19 cellular contexts compared by ENCODE assay signal in the genomic region with DNA sequence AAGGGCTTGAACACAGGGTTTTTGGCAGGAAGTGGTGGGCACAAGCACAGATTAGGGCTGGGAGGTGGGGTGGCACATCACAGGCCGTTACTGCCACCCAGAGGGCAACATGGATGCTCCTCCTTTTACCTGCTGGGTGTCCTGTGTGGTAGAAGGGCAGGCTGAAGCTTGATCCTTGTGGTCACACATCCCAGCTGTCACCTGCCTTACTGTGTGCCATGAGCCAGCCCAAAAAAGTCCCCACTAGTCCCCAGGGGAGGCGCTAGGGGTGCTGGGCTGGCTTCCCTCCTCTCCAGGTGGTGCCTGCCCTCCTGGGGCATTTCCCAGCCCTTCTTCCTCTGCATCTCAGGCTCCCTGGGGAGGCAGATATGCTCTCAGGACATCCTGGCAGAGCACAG. TPM values are rescaled to one million over a fixed set of nuclear protein-coding genes. Genes with fewer than 3 reads are reported as not detected.
DNase-seq lines count a peak whose midpoint lies in the region; ATAC-seq, FAIRE-seq and TF ChIP-seq lines count a peak whose summit lies in the region.
"Had no signal": no experiment of that assay in that cellular context is flagged by ENCODE, and none has a peak within 500 bp of the region (broad histone marks: within the 10 kb centered on the region; RNA-seq: fewer than 3 reads in every experiment).

No MANE protein-coding gene starts in this region.

- no peak overlapping the region for H3K4me3 ChIP-seq in A549
- no peak overlapping the region for H3K4me3 ChIP-seq in WERI-Rb-1 (ENCODE audit: low read depth, low read length)
- H3K4me3 ChIP-seq: K562 had no signal

- H3K27ac ChIP-seq in A549 (no peak overlapping the region), WERI-Rb-1 (no peak overlapping the region)
- H3K27ac ChIP-seq: brain microvascular endothelial cell had no signal

- H3K27me3 ChIP-seq in WERI-Rb-1 (ENCODE audit: insufficient read depth, low read depth, severe bottlenecking): no peaks in the 10 kb centered on the region
- H3K27me3 ChIP-seq: brain microvascular endothelial cell had no signal

- no peaks in the 10 kb centered on the region for H3K36me3 Mint-ChIP-seq in activated T-helper 17 cell treated with anti-CD3 and anti-CD28 coated beads, Interleukin-2, amount 50 U/mL, for 72 hours (ENCODE audit: low read depth)

- ATAC-seq in A549 (no peak), GM19463 (IDR thresholded peaks at IDR 0.05; ENCODE audit: unreplicated experiment) (peak; percentile 54), GM21360 (IDR thresholded peaks at IDR 0.05; ENCODE audit: unreplicated experiment) (no peak)
- no peak for ATAC-seq in activated T-helper 17 cell treated with anti-CD3 and anti-CD28 coated beads, Interleukin-2, amount 50 U/mL, for 72 hours (replicated peaks)
- ATAC-seq: K562 had no signal

- WGBS in A549 (ENCODE audit: missing lambda C conversion rate): no CpG with 5 or more reads among the region's 2 CpGs

- no peaks in the 10 kb centered on the region for H3K4me1 ChIP-seq in A549

- TF ChIP-seq RAD21 in A549 (conservative IDR thresholded peaks at IDR 0.05 in 1 of 2, IDR thresholded peaks at IDR 0.05 in 1 of 2): peak; percentile 22 to 27; a peak in 1 of 5 replicates

- TF ChIP-seq CTCF in A549 (IDR thresholded peaks at IDR 0.05) (no peak), WERI-Rb-1 (IDR thresholded peaks at IDR 0.05; ENCODE audit: low read depth, low read length) (0 out of 2 replicates have a peak, but pooled peaks have one; percentile 8)

- POLR2A ChIA-PET in A549 (lab: Yijun Ruan, JAX): no interaction called here

- no peaks in the 10 kb centered on the region for H3K36me3 ChIP-seq in WERI-Rb-1
- H3K36me3 ChIP-seq: brain microvascular endothelial cell had no signal

- no peaks in the 10 kb centered on the region for H3K9me3 ChIP-seq in A549
- no peaks in the 10 kb centered on the region for H3K9me3 ChIP-seq in WERI-Rb-1 (ENCODE audit: severe bottlenecking)

- no peaks in the 10 kb centered on the region for H3K9me3 Mint-ChIP-seq in activated T-helper 17 cell treated with anti-CD3 and anti-CD28 coated beads, Interleukin-2, amount 50 U/mL, for 72 hours
- H3K9me3 Mint-ChIP-seq: activated T-helper 1 cell treated with anti-CD3 and anti-CD28 coated beads, Interleukin-12 subunit alpha, Interleukin-12 subunit beta, Interleukin-2, Interleukin-4 antibody, amounts not matched to agents 30 ng/mL and 10 ng/mL and 1 ng/mL, durations not matched to agents 14 hours and 24 hours and 36 hours; T-helper 1 cell treated with Interleukin-12 subunit alpha and Interleukin-12 subunit beta and Interleukin-4 antibody, amounts not matched to agents 30 μg/mL and 1 μg/mL, for 36 hours had no signal

- no peak for TF ChIP-seq POLR2A in A549 (IDR thresholded peaks at IDR 0.05; ENCODE audit: low read length)

- TF ChIP-seq EP300 in A549 (IDR thresholded peaks at IDR 0.05): no peak

- no peak overlapping the region for H3K27ac Mint-ChIP-seq in activated T-helper 17 cell treated with anti-CD3 and anti-CD28 coated beads, Interleukin-2, amount 50 U/mL, for 72 hours
- H3K27ac Mint-ChIP-seq: activated T-helper 1 cell treated with anti-CD3 and anti-CD28 coated beads, Interleukin-12 subunit alpha, Interleukin-12 subunit beta, Interleukin-2, Interleukin-4 antibody, amounts not matched to agents 30 ng/mL and 10 ng/mL and 1 ng/mL, durations not matched to agents 14 hours and 24 hours and 36 hours; T-helper 1 cell treated with Interleukin-12 subunit alpha and Interleukin-12 subunit beta and Interleukin-4 antibody, amounts not matched to agents 30 μg/mL and 1 μg/mL, for 36 hours had no signal

- no peaks in the 10 kb centered on the region for H3K27me3 Mint-ChIP-seq in activated T-helper 17 cell treated with anti-CD3 and anti-CD28 coated beads, Interleukin-2, amount 50 U/mL, for 72 hours

- no peaks in the 10 kb centered on the region for H3K4me1 Mint-ChIP-seq in activated T-helper 17 cell treated with anti-CD3 and anti-CD28 coated beads, Interleukin-2, amount 50 U/mL, for 72 hours

- CTCF ChIA-PET in A549 (lab: Yijun Ruan, JAX): interaction anchor here (0.8 to 11.8 kb wide), 22 partner anchors 9 to 431 kb away, joined by 3 to 154 read pairs (median 5); partner anchors contain the start of gene NPPC

- no peak overlapping the region for H3K4me2 ChIP-seq in A549

- peak; percentile 21 for DNase-seq in DMS 273 (lab: John Stamatoyannopoulos, UW; ENCODE audit: unreplicated experiment)
- no peak for DNase-seq in DMS 273 treated with DMSO at 0.1 percent for 48 hours (lab: John Stamatoyannopoulos, UW)
- DNase-seq in A549 (ENCODE audit: low read depth in 1 of 2, low spot score in 1 of 2): no peak
- DNase-seq in WERI-Rb-1: no peak
- no peak for DNase-seq in DMS53 treated with DMSO at 0.1 percent for 48 hours (lab: John Stamatoyannopoulos, UW; ENCODE audit: unreplicated experiment)
- DNase-seq: activated CD4-positive, alpha-beta T cell treated with anti-CD3 and anti-CD28 coated beads for 1 hour; brain microvascular endothelial cell; effector CD8-positive, alpha-beta T cell; foreskin fibroblast; NCI-H1417; NCI-H526; occipital lobe had no signal

- no peak overlapping the region for H3K4me3 Mint-ChIP-seq in activated T-helper 17 cell treated with anti-CD3 and anti-CD28 coated beads, Interleukin-2, amount 50 U/mL, for 72 hours
- H3K4me3 Mint-ChIP-seq: activated T-helper 1 cell treated with anti-CD3 and anti-CD28 coated beads, Interleukin-12 subunit alpha, Interleukin-12 subunit beta, Interleukin-2, Interleukin-4 antibody, amounts not matched to agents 30 ng/mL and 10 ng/mL and 1 ng/mL, durations not matched to agents 14 hours and 24 hours and 36 hours; T-helper 1 cell treated with Interleukin-12 subunit alpha and Interleukin-12 subunit beta and Interleukin-4 antibody, amounts not matched to agents 30 μg/mL and 1 μg/mL, for 36 hours had no signal

- no peak for FAIRE-seq in A549 (lab: Jason Lieb, UNC)
- FAIRE-seq: K562 had no signal

TF ChIP-seq in A549, 52 proteins besides CTCF, POLR2A, EP300 and RAD21:
- TF ChIP-seq, protein P1, sequence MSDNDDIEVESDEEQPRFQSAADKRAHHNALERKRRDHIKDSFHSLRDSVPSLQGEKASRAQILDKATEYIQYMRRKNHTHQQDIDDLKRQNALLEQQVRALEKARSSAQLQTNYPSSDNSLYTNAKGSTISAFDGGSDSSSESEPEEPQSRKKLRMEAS (IDR thresholded peaks at IDR 0.05): no peak
- no peak for TF ChIP-seq EHMT2 (IDR thresholded peaks at IDR 0.05; ENCODE audit: low read depth)
- no peak for TF ChIP-seq JUN (IDR thresholded peaks at IDR 0.05)
- no peak for TF ChIP-seq PHF8 (IDR thresholded peaks at IDR 0.05; ENCODE audit: borderline replicate concordance, low read depth)
- TF ChIP-seq FOXS1 (CRISPR knock-in tag; IDR thresholded peaks at IDR 0.05): no peak
- no peak for TF ChIP-seq CBX8 (IDR thresholded peaks at IDR 0.05)
- TF ChIP-seq HOXB5 (CRISPR knock-in tag; IDR thresholded peaks at IDR 0.05): no peak
TF ChIP-seq in A549: peak in this region for 0.

RNA-seq across cellular contexts. Expression of gene ALPP, which starts 50.5 kb away (rescaled TPM):
- polyA plus RNA-seq in A549 (2011; rRNA removed): 0.05 and 0.10 TPM in 2 replicates
- polyA plus RNA-seq in A549 (2012; cell fraction: cytosol; rRNA removed): 0.05 and 0.11 TPM in 2 replicates
- polyA plus RNA-seq in A549 (2012; cell fraction: nucleus; rRNA removed): 0.20 and 0.22 TPM in 2 replicates
- polyA plus RNA-seq in A549 (2017; fragmentation: RNase III; extraction: RNeasy Plus Mini Kit Qiagen cat#74134 plus additional on column Dnase treatment): 0.18 to 0.31 TPM (median 0.18 TPM) in 3 replicates
- 0.17 TPM in 1 of 2 replicates, not detected in the other for polyA minus RNA-seq in A549 (2011; rRNA and poly(A)+ RNA removed)
- total RNA-seq in activated T-helper 17 cell treated with anti-CD3 and anti-CD28 coated beads, Interleukin-2, amount 50 U/mL, for 72 hours: under 1 TPM in 1 of 2 donors, not detected in 1; 0.19 TPM
- total RNA-seq: activated T-helper 1 cell treated with anti-CD3 and anti-CD28 coated beads, Interleukin-12 subunit alpha, Interleukin-12 subunit beta, Interleukin-2, Interleukin-4 antibody, amounts not matched to agents 30 ng/mL and 10 ng/mL and 1 ng/mL, durations not matched to agents 14 hours and 24 hours and 36 hours; K562; mononuclear cell; occipital lobe had no signal
